In the genomic region with DNA sequence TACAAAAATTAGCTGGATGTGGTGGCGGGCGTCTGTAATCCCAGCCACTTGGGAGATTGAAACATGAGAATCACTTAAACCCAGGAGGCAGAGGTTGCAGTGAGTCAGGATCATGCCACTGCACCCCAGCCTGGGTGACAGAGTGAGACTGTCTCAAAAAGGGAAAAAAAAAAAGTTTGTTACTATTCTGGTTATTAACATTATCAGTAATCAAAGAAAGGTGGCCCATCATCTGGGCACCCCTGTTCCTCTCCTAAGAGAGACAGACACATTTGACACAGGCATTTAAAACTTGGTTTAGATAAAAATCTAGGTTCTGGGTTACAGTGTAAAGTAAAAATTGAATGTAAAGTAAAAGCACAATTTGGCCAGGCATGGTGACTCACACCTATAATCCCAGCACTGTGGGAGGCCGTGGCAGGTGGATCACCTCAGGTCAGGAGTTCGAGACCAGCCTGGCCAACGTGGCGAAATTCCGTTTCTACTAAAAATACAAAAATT, we compare ENCODE assay signal across 12 cellular contexts. TPM values are rescaled to one million over a fixed set of nuclear protein-coding genes. Genes with fewer than 3 reads are reported as not detected.
DNase-seq lines count a peak whose midpoint lies in the region; ATAC-seq, FAIRE-seq and TF ChIP-seq lines count a peak whose summit lies in the region.
"Had no signal": no experiment of that assay in that cellular context is flagged by ENCODE, and none has a peak within 500 bp of the region (broad histone marks: within the 10 kb centered on the region; RNA-seq: fewer than 3 reads in every experiment).

No MANE protein-coding gene starts in this region.

- peaks cover 29% of the 10 kb centered on the region for H3K4me1 Mint-ChIP-seq in osteocyte (ENCODE audit: unreplicated experiment)

- H3K27ac Mint-ChIP-seq in osteocyte (ENCODE audit: unreplicated experiment), result peak overlapping the region; percentile 73

- H3K27me3 Mint-ChIP-seq in osteocyte (ENCODE audit: unreplicated experiment), result no peaks in the 10 kb centered on the region

- no peaks in the 10 kb centered on the region for H3K9me2 ChIP-seq in PC-3 (replicated peaks; ENCODE audit: low read length)

- intact Hi-C loops in PC-3 (cut with micrococcal nuclease), result no loop called here

- H3K9me3 Mint-ChIP-seq in osteocyte (ENCODE audit: unreplicated experiment), result no peaks in the 10 kb centered on the region

- H3K4me3 Mint-ChIP-seq in osteocyte (ENCODE audit: unreplicated experiment), result no peak overlapping the region

- H3K79me2 ChIP-seq in PC-3 (ENCODE audit: low read length), result peaks cover 21% of the 10 kb centered on the region; the same call in 1 of the 2 replicates

- H4K20me1 ChIP-seq in PC-3 (ENCODE audit: low read length), result no peaks in the 10 kb centered on the region

- H3K36me3 Mint-ChIP-seq in osteocyte (ENCODE audit: unreplicated experiment), result peaks cover 16% of the 10 kb centered on the region

- H3K4me3 ChIP-seq in PC-3 (ENCODE audit: low read length), result no peak overlapping the region
- no peak overlapping the region for H3K4me3 ChIP-seq in bronchial epithelial cell (ENCODE audit: low read depth, low read length)

- H3K27me3 ChIP-seq in PC-3 (ENCODE audit: low read length) (no peaks in the 10 kb centered on the region), bronchial epithelial cell (ENCODE audit: control insufficient read depth, insufficient read depth, low read length) (no peaks in the 10 kb centered on the region)

- peaks cover 34% of the 10 kb centered on the region for H3K4me1 ChIP-seq in PC-3 (ENCODE audit: insufficient read depth, low read length)

- CTCF ChIA-PET in PC-3 (lab: Charles Lee), result no interaction called here

- H3K36me3 ChIP-seq in PC-3 (ENCODE audit: low read depth, low read length), result peaks cover 19% of the 10 kb centered on the region
- H3K36me3 ChIP-seq in bronchial epithelial cell (ENCODE audit: control insufficient read depth, insufficient read depth, low read length), result peaks cover 30% of the 10 kb centered on the region

- peak; percentile 47 for DNase-seq in activated CD4-positive, alpha-beta T cell treated with anti-CD3 and anti-CD28 coated beads for 48 hours
- no peak for DNase-seq in activated CD4-positive, alpha-beta T cell treated with anti-CD3 and anti-CD28 coated beads for 1 hour
- peak; percentile 31 for DNase-seq in PC-3
- peak; percentile 41 for DNase-seq in bronchial epithelial cell (ENCODE audit: low read depth)
- DNase-seq in osteocyte (ENCODE audit: extremely low spot score, unreplicated experiment), result no peak
- DNase-seq in GM19240 (ENCODE audit: insufficient read length, low spot score), result no peak
- DNase-seq: EL, NCI-H510A treated with DMSO at 0.1 percent for 48 hours, trophoblast cell had no signal

- TF ChIP-seq CTCF in PC-3 (conservative IDR thresholded peaks at IDR 0.05; ENCODE audit: low read depth, low read length) (no peak), bronchial epithelial cell (IDR thresholded peaks at IDR 0.05; ENCODE audit: insufficient read depth, low read length, severe bottlenecking) (no peak), osteocyte (IDR thresholded peaks at IDR 0.05) (no peak)

- no peaks in the 10 kb centered on the region for H3K9me3 ChIP-seq in PC-3 (ENCODE audit: low read length)

- no TSS peak for BruUV-seq in PC-3 (replicated peaks; lab: Mats Ljungman, UMichigan)

- no peak overlapping the region for H3K9ac ChIP-seq in PC-3 (ENCODE audit: low read length)

- no peak overlapping the region for H2AFZ ChIP-seq in PC-3 (ENCODE audit: low read length)

- H3K27ac ChIP-seq in PC-3 (ENCODE audit: low read length), result peak overlapping the region; percentile 23; the same call in 1 of the 2 replicates
- H3K27ac ChIP-seq: VCaP had no signal

- H3F3A ChIP-seq in PC-3 (ENCODE audit: low read length, unreplicated experiment), result no peaks in the 10 kb centered on the region

- H3K4me2 ChIP-seq in PC-3 (ENCODE audit: low read length), result no peak overlapping the region

- POLR2A ChIA-PET in PC-3 (lab: Charles Lee; ENCODE audit: unreplicated experiment), result no interaction called here

- FAIRE-seq in bronchial epithelial cell (lab: Jason Lieb, UNC), result no peak

- ATAC-seq in PC-3 (no peak), GM18858 (IDR thresholded peaks at IDR 0.05; ENCODE audit: unreplicated experiment) (no peak), GM21737 (IDR thresholded peaks at IDR 0.05; ENCODE audit: unreplicated experiment) (no peak)

RNA-seq across cellular contexts. Expression of a gene that starts 16.9 kb away (rescaled TPM):
- total RNA-seq in PC-3 (2014; rRNA removed) (1.6 TPM in 1 of 2 replicates, not detected in the other), bronchial epithelial cell (1.1 and 3.8 TPM in 2 replicates), osteocyte (4.6 and 6.0 TPM in 2 replicates)

RNA-seq across cellular contexts. Expression of a gene that starts 22.0 kb away (rescaled TPM):
- 58.9 and 65.5 TPM in 2 replicates for total RNA-seq in PC-3 (2014; rRNA removed)
- total RNA-seq in bronchial epithelial cell, result 259 and 329 TPM in 2 replicates
- total RNA-seq in osteocyte, result 39.5 and 42.8 TPM in 2 replicates

RNA-seq across cellular contexts. Expression of a gene that starts 22.2 kb away (rescaled TPM):
- 7.4 and 12.9 TPM in 2 replicates for total RNA-seq in PC-3 (2014; rRNA removed)
- total RNA-seq in bronchial epithelial cell, result 9.0 and 9.5 TPM in 2 replicates
- total RNA-seq in osteocyte, result 5.3 and 6.5 TPM in 2 replicates

RNA-seq across cellular contexts. Expression of a gene that starts 43.5 kb away (rescaled TPM):
- total RNA-seq in PC-3 (2014; rRNA removed) (17.9 and 23.7 TPM in 2 replicates), bronchial epithelial cell (22.6 and 24.6 TPM in 2 replicates), osteocyte (27.4 and 30.5 TPM in 2 replicates)

RNA-seq across cellular contexts. Expression of a gene that starts 43.6 kb away (rescaled TPM):
- total RNA-seq in PC-3 (2014; rRNA removed), result 48.0 and 52.0 TPM in 2 replicates
- 25.8 and 38.5 TPM in 2 replicates for total RNA-seq in bronchial epithelial cell
- total RNA-seq in osteocyte, result 44.5 and 49.0 TPM in 2 replicates

Comparison
In these comparisons a context has a peak if more than half of its experiments do, and no peak if none do; other contexts are left out.
1. DNase-seq: peak in activated CD4-positive, alpha-beta T cell treated with anti-CD3 and anti-CD28 coated beads for 48 hours (single experiment), PC-3 (single experiment) and bronchial epithelial cell (single experiment); none in activated CD4-positive, alpha-beta T cell treated with anti-CD3 and anti-CD28 coated beads for 1 hour (single experiment), osteocyte (single experiment) and GM19240 (single experiment).